ENCODE assay signal across 1 cellular context in genomic region chr18:77376043-77376732, GRCh38.
TF ChIP-seq lines count a peak whose summit lies in the region.

No MANE protein-coding gene starts in this region.

TF ChIP-seq in GM23338, 12 proteins besides CTCF, POLR2A, EP300 and RAD21 (continued from another document):
- TF ChIP-seq, protein P1, sequence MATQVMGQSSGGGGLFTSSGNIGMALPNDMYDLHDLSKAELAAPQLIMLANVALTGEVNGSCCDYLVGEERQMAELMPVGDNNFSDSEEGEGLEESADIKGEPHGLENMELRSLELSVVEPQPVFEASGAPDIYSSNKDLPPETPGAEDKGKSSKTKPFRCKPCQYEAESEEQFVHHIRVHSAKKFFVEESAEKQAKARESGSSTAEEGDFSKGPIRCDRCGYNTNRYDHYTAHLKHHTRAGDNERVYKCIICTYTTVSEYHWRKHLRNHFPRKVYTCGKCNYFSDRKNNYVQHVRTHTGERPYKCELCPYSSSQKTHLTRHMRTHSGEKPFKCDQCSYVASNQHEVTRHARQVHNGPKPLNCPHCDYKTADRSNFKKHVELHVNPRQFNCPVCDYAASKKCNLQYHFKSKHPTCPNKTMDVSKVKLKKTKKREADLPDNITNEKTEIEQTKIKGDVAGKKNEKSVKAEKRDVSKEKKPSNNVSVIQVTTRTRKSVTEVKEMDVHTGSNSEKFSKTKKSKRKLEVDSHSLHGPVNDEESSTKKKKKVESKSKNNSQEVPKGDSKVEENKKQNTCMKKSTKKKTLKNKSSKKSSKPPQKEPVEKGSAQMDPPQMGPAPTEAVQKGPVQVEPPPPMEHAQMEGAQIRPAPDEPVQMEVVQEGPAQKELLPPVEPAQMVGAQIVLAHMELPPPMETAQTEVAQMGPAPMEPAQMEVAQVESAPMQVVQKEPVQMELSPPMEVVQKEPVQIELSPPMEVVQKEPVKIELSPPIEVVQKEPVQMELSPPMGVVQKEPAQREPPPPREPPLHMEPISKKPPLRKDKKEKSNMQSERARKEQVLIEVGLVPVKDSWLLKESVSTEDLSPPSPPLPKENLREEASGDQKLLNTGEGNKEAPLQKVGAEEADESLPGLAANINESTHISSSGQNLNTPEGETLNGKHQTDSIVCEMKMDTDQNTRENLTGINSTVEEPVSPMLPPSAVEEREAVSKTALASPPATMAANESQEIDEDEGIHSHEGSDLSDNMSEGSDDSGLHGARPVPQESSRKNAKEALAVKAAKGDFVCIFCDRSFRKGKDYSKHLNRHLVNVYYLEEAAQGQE (IDR thresholded peaks at IDR 0.05; ENCODE audit: unreplicated experiment): no peak
- TF ChIP-seq POLR2AphosphoS5 (IDR thresholded peaks at IDR 0.05; ENCODE audit: low read depth) (no peak), EZH2 (IDR thresholded peaks at IDR 0.05; ENCODE audit: low read depth, unreplicated experiment) (no peak), ZNF331 (CRISPR knock-in tag; IDR thresholded peaks at IDR 0.05; ENCODE audit: low read depth) (no peak)
- TF ChIP-seq, protein P2, sequence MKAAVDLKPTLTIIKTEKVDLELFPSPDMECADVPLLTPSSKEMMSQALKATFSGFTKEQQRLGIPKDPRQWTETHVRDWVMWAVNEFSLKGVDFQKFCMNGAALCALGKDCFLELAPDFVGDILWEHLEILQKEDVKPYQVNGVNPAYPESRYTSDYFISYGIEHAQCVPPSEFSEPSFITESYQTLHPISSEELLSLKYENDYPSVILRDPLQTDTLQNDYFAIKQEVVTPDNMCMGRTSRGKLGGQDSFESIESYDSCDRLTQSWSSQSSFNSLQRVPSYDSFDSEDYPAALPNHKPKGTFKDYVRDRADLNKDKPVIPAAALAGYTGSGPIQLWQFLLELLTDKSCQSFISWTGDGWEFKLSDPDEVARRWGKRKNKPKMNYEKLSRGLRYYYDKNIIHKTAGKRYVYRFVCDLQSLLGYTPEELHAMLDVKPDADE (IDR thresholded peaks at IDR 0.05): no peak
